ENCODE assay signal across 8 cellular contexts in genomic region chr21:43503892-43504291, GRCh38.
DNase-seq lines count a peak whose midpoint lies in the region; ATAC-seq and TF ChIP-seq lines count a peak whose summit lies in the region.
"Not testable (repeated sequence)": the region's sequence is repeated elsewhere in the genome, so short reads cannot be mapped to it uniquely, and the experiment has no call there.

No MANE protein-coding gene starts in this region.

- DNase-seq in PC-9; MCF 10A (ENCODE audit: unreplicated experiment); Right ventricle myocardium superior; heart left ventricle; heart right ventricle; left ventricle myocardium superior; right cardiac atrium; upper lobe of right lung: not testable (repeated sequence)

- H3K9me3 Mint-ChIP-seq in MCF 10A (ENCODE audit: unreplicated experiment), result not testable (repeated sequence)

- TSS peak; percentile 76 for BruUV-seq in PC-9 (replicated peaks; lab: Mats Ljungman, UMichigan)
- TSS peak; percentile 76 for BruUV-seq in MCF 10A (replicated peaks; lab: Mats Ljungman, UMichigan)

- TF ChIP-seq CTCF in PC-9 (conservative IDR thresholded peaks at IDR 0.05); MCF 10A (IDR thresholded peaks at IDR 0.05; ENCODE audit: unreplicated experiment); heart left ventricle (IDR thresholded peaks at IDR 0.05); heart right ventricle (IDR thresholded peaks at IDR 0.05); upper lobe of right lung (IDR thresholded peaks at IDR 0.05): not testable (repeated sequence)

- H3K9me3 ChIP-seq in PC-9 (ENCODE audit: insufficient read depth, low read depth); heart left ventricle; heart right ventricle; right cardiac atrium (ENCODE audit: control insufficient read depth, low read length); upper lobe of right lung: not testable (repeated sequence)

- peak; percentile 8 for ATAC-seq in Right ventricle myocardium superior (ENCODE audit: poor library complexity)
- ATAC-seq in heart left ventricle, result peak; percentile 38 to 67 (median 46)
- ATAC-seq in heart right ventricle, result peak; percentile 16 to 72 (median 63)
- ATAC-seq in left ventricle myocardium superior, result peak; percentile 40
- peak; percentile 50 to 80 for ATAC-seq in right cardiac atrium
- ATAC-seq in upper lobe of right lung, result peak; percentile 10

- not testable (repeated sequence) for H3K27ac ChIP-seq in PC-9; heart left ventricle; heart right ventricle; right cardiac atrium (ENCODE audit: low read length); upper lobe of right lung

- H3K9me2 ChIP-seq in PC-9 (ENCODE audit: insufficient read depth), result not testable (repeated sequence)

- H3K4me3 ChIP-seq in PC-9; heart left ventricle; heart right ventricle; right cardiac atrium (ENCODE audit: low read length); upper lobe of right lung: not testable (repeated sequence)

- not testable (repeated sequence) for H3K4me2 ChIP-seq in PC-9

- H3K4me1 ChIP-seq in PC-9 (replicated peaks; ENCODE audit: insufficient read depth); heart left ventricle; heart right ventricle; right cardiac atrium (ENCODE audit: control insufficient read depth, insufficient read depth, low read length); upper lobe of right lung: not testable (repeated sequence)

- not testable (repeated sequence) for H3K36me3 Mint-ChIP-seq in MCF 10A (ENCODE audit: insufficient read depth, unreplicated experiment)

- CTCF ChIA-PET in PC-9 (lab: Charles Lee); MCF 10A (lab: Yijun Ruan, JAX): not testable (repeated sequence)

- intact Hi-C loops in PC-9 (cut with micrococcal nuclease; ENCODE audit: unreplicated experiment); MCF 10A (cut with micrococcal nuclease); Right ventricle myocardium superior (cut with DNase I); heart left ventricle (cut with DNase I); heart right ventricle (cut with DNase I); left ventricle myocardium superior (cut with micrococcal nuclease); right cardiac atrium (cut with DNase I); upper lobe of right lung (cut with DNase I): not testable (repeated sequence)

- not testable (repeated sequence) for H3K36me3 ChIP-seq in PC-9 (ENCODE audit: low read depth); heart left ventricle; heart right ventricle; upper lobe of right lung

- not testable (repeated sequence) for TF ChIP-seq POLR2A in heart left ventricle (IDR thresholded peaks at IDR 0.05)

- not testable (repeated sequence) for H4K20me1 ChIP-seq in PC-9 (ENCODE audit: insufficient read depth)

- POLR2A ChIA-PET in PC-9 (lab: Charles Lee; ENCODE audit: unreplicated experiment); MCF 10A (lab: Yijun Ruan, JAX): not testable (repeated sequence)

- no CpG with 5 or more reads among the region's 13 CpGs for WGBS in heart left ventricle, 4 donors
- WGBS in heart right ventricle, 2 donors, result no CpG with 5 or more reads among the region's 13 CpGs
- WGBS in right cardiac atrium, result no CpG with 5 or more reads among the region's 13 CpGs

- not testable (repeated sequence) for H3K27me3 Mint-ChIP-seq in MCF 10A (ENCODE audit: insufficient read depth, unreplicated experiment)

- H3F3A ChIP-seq in PC-9 (ENCODE audit: insufficient read depth, low read depth), result not testable (repeated sequence)

- not testable (repeated sequence) for H2AFZ ChIP-seq in PC-9

- H3K27ac Mint-ChIP-seq in MCF 10A (ENCODE audit: low read depth, unreplicated experiment), result not testable (repeated sequence)

- not testable (repeated sequence) for H3K79me2 ChIP-seq in PC-9 (ENCODE audit: low read depth)

- not testable (repeated sequence) for H3K4me1 Mint-ChIP-seq in MCF 10A (ENCODE audit: insufficient read depth, unreplicated experiment)

- not testable (repeated sequence) for H3K27me3 ChIP-seq in PC-9 (ENCODE audit: insufficient read depth, low read depth); heart left ventricle; heart right ventricle; right cardiac atrium (ENCODE audit: control insufficient read depth, insufficient read depth); upper lobe of right lung

- H3K4me3 Mint-ChIP-seq in MCF 10A (ENCODE audit: unreplicated experiment), result not testable (repeated sequence)

Comparison
In these comparisons a context has a peak if more than half of its experiments do, and no peak if none do; other contexts are left out.
1. ATAC-seq: peak in every context shown above with its lines; median percentile 65 in right cardiac atrium; 63 in heart right ventricle; 46 in heart left ventricle; 40 in left ventricle myocardium superior; 10 in upper lobe of right lung; 8 in Right ventricle myocardium superior.